ENCODE assay signal across 32 cellular contexts in genomic region chr4:122052714-122053113, GRCh38.
"Had no signal": no experiment of that assay in that cellular context is flagged by ENCODE, and none has a peak within 500 bp of the region (broad histone marks: within the 10 kb centered on the region; RNA-seq: fewer than 3 reads in every experiment).

No MANE protein-coding gene starts in this region.

- H3K4me1 ChIP-seq: breast epithelium, colonic mucosa, gastrocnemius medialis, upper lobe of left lung, vagina had no signal

- H3K9me3 ChIP-seq: breast epithelium, colonic mucosa, gastrocnemius medialis, mucosa of descending colon, thoracic aorta, upper lobe of left lung, vagina had no signal

- DNase-seq: activated CD4-positive, alpha-beta memory T cell treated with anti-CD3 and anti-CD28 coated beads for 36 hours; activated CD4-positive, alpha-beta T cell treated with anti-CD3 and anti-CD28 coated beads for 48 hours; activated CD8-positive, alpha-beta memory T cell treated with anti-CD3 and anti-CD28 coated beads, Interleukin-2, amount 50 U/mL, for 4 hours; activated gamma-delta T cell; activated naive CD4-positive, alpha-beta T cell treated with anti-CD3 and anti-CD28 coated beads, Interleukin-2, amount 50 U/mL, for 16 hours; activated T-cell treated with anti-CD3 and anti-CD28 coated beads, Interleukin-2, amount 50 U/mL, for 1 hour; amniotic stem cell; cerebellar nuclear complex; colonic mucosa; effector CD8-positive, alpha-beta T cell; gastrocnemius medialis; glutamatergic neuron; hippocampal formation; left colon; mucosa of descending colon; posterior cingulate gyrus; small intestine; stimulated activated CD4-positive, alpha-beta T cell treated with anti-CD3 and anti-CD28 coated beads, Interleukin-4, amount 100 ng/mL, for 24 hours; T-helper 1 cell; upper lobe of left lung; WERI-Rb-1 had no signal

- H3K9me3 Mint-ChIP-seq: activated CD4-positive, alpha-beta memory T cell treated with anti-CD3 and anti-CD28 coated beads for 36 hours; activated T-helper 1 cell treated with anti-CD3 and anti-CD28 coated beads, Interleukin-12 subunit alpha, Interleukin-12 subunit beta, Interleukin-2, Interleukin-4 antibody, amounts not matched to agents 30 ng/mL and 10 ng/mL and 1 ng/mL, durations not matched to agents 14 hours and 24 hours and 36 hours; nephron; stimulated activated effector memory CD8-positive, alpha-beta T cell treated with anti-CD3 and anti-CD28 coated beads, Interleukin-12 subunit alpha, Interleukin-12 subunit beta, amount 100 ng/mL, for 72 hours; stimulated activated naive CD8-positive, alpha-beta T cell treated with anti-CD3 and anti-CD28 coated beads, Interleukin-15, Interleukin-2, amounts not matched to agents 100 ng/mL and 50 ng/mL, for 24 hours; T-helper 2 cell treated with Interferon-gamma antibody and Interleukin-4, amounts not matched to agents 5 μg/mL and 100 μg/mL, for 36 hours had no signal

- ATAC-seq: activated CD4-positive, CD25-positive, alpha-beta regulatory T cell treated with anti-CD3 and anti-CD28 coated beads, Interleukin-2, amount 50 U/mL, for 24 hours; gastrocnemius medialis; left colon; mucosa of descending colon; sciatic nerve; stimulated activated effector memory CD8-positive, alpha-beta T cell treated with anti-CD3 and anti-CD28 coated beads, Interleukin-12 subunit alpha, Interleukin-12 subunit beta, amount 100 ng/mL, for 72 hours had no signal

- H3K27me3 ChIP-seq: breast epithelium, colonic mucosa, gastrocnemius medialis, upper lobe of left lung, vagina had no signal

- H3K4me3 Mint-ChIP-seq: activated CD4-positive, alpha-beta memory T cell treated with anti-CD3 and anti-CD28 coated beads for 36 hours; activated T-helper 1 cell treated with anti-CD3 and anti-CD28 coated beads, Interleukin-12 subunit alpha, Interleukin-12 subunit beta, Interleukin-2, Interleukin-4 antibody, amounts not matched to agents 30 ng/mL and 10 ng/mL and 1 ng/mL, durations not matched to agents 14 hours and 24 hours and 36 hours; nephron; stimulated activated effector memory CD8-positive, alpha-beta T cell treated with anti-CD3 and anti-CD28 coated beads, Interleukin-12 subunit alpha, Interleukin-12 subunit beta, amount 100 ng/mL, for 72 hours; stimulated activated naive CD8-positive, alpha-beta T cell treated with anti-CD3 and anti-CD28 coated beads, Interleukin-15, Interleukin-2, amounts not matched to agents 100 ng/mL and 50 ng/mL, for 24 hours; T-helper 2 cell treated with Interferon-gamma antibody and Interleukin-4, amounts not matched to agents 5 μg/mL and 100 μg/mL, for 36 hours had no signal

- H3K4me1 Mint-ChIP-seq: stimulated activated effector memory CD8-positive, alpha-beta T cell treated with anti-CD3 and anti-CD28 coated beads, Interleukin-12 subunit alpha, Interleukin-12 subunit beta, amount 100 ng/mL, for 72 hours had no signal

- H3K27me3 Mint-ChIP-seq: activated CD4-positive, alpha-beta memory T cell treated with anti-CD3 and anti-CD28 coated beads for 36 hours had no signal

- H3K27ac Mint-ChIP-seq: activated CD4-positive, alpha-beta memory T cell treated with anti-CD3 and anti-CD28 coated beads for 36 hours; activated T-helper 1 cell treated with anti-CD3 and anti-CD28 coated beads, Interleukin-12 subunit alpha, Interleukin-12 subunit beta, Interleukin-2, Interleukin-4 antibody, amounts not matched to agents 30 ng/mL and 10 ng/mL and 1 ng/mL, durations not matched to agents 14 hours and 24 hours and 36 hours; nephron; stimulated activated effector memory CD8-positive, alpha-beta T cell treated with anti-CD3 and anti-CD28 coated beads, Interleukin-12 subunit alpha, Interleukin-12 subunit beta, amount 100 ng/mL, for 72 hours; stimulated activated naive CD8-positive, alpha-beta T cell treated with anti-CD3 and anti-CD28 coated beads, Interleukin-15, Interleukin-2, amounts not matched to agents 100 ng/mL and 50 ng/mL, for 24 hours; T-helper 2 cell treated with Interferon-gamma antibody and Interleukin-4, amounts not matched to agents 5 μg/mL and 100 μg/mL, for 36 hours had no signal

- H3K4me3 ChIP-seq: breast epithelium, colonic mucosa, gastrocnemius medialis, lung, mucosa of descending colon, thoracic aorta, upper lobe of left lung, vagina had no signal

- H3K36me3 ChIP-seq: breast epithelium, colonic mucosa, gastrocnemius medialis, thoracic aorta, upper lobe of left lung, vagina, WERI-Rb-1 had no signal

- H3K27ac ChIP-seq: breast epithelium, colonic mucosa, gastrocnemius medialis, thoracic aorta, upper lobe of left lung, vagina, WERI-Rb-1 had no signal

- H3K36me3 Mint-ChIP-seq: activated CD4-positive, alpha-beta memory T cell treated with anti-CD3 and anti-CD28 coated beads for 36 hours; stimulated activated effector memory CD8-positive, alpha-beta T cell treated with anti-CD3 and anti-CD28 coated beads, Interleukin-12 subunit alpha, Interleukin-12 subunit beta, amount 100 ng/mL, for 72 hours had no signal
